ENCODE assay signal across 15 cellular contexts in genomic region chr3:121295966-121296365, GRCh38.
DNase-seq lines count a peak whose midpoint lies in the region; ATAC-seq and TF ChIP-seq lines count a peak whose summit lies in the region.
"Had no signal": no experiment of that assay in that cellular context is flagged by ENCODE, and none has a peak within 500 bp of the region (broad histone marks: within the 10 kb centered on the region; RNA-seq: fewer than 3 reads in every experiment).

No MANE protein-coding gene starts in this region.

- no peaks in the 10 kb centered on the region for H3K4me1 Mint-ChIP-seq in nephron progenitor cell

- no peak overlapping the region for H3K4me3 Mint-ChIP-seq in nephron progenitor cell

- H3K4me1 ChIP-seq in PC-3 (ENCODE audit: insufficient read depth, low read length), result peaks cover 25% of the 10 kb centered on the region
- no peaks in the 10 kb centered on the region for H3K4me1 ChIP-seq in upper lobe of right lung

- DNase-seq in ELR (ENCODE audit: low read depth) (peak; percentile 32), PC-3 (peak; percentile 93), choroid plexus epithelial cell (ENCODE audit: low read depth) (peak; percentile 32), iris pigment epithelial cell (ENCODE audit: low read depth) (peak; percentile 71), nephron progenitor cell (no peak), upper lobe of right lung (no peak), anterior cingulate cortex (lab: John Stamatoyannopoulos, UW) (no peak)
- DNase-seq in activated CD4-positive, CD25-positive, alpha-beta regulatory T cell (lab: John Stamatoyannopoulos, UW), result no peak
- DNase-seq: DND-41, NCI-H1417 treated with DMSO at 0.1 percent for 48 hours, NCI-H2029, NCI-H2171 treated with DMSO at 0.1 percent for 48 hours, NCI-H446 treated with DMSO at 0.1 percent for 48 hours had no signal

- H3K27me3 ChIP-seq in PC-3 (ENCODE audit: low read length), result peaks cover 7% of the 10 kb centered on the region; the same call in 1 of the 2 replicates
- H3K27me3 ChIP-seq in upper lobe of right lung, result no peaks in the 10 kb centered on the region

- no peaks in the 10 kb centered on the region for H3F3A ChIP-seq in PC-3 (ENCODE audit: low read length, unreplicated experiment)

- no peak overlapping the region for H3K27ac Mint-ChIP-seq in nephron progenitor cell

- CTCF ChIA-PET in PC-3 (lab: Charles Lee), result interaction anchor here (0.6 kb wide), 1 partner anchor 206 kb away, joined by 3 read pairs; no protein-coding TSS in a partner anchor

- no peaks in the 10 kb centered on the region for H3K79me2 ChIP-seq in PC-3 (ENCODE audit: low read length)

- POLR2A ChIA-PET in PC-3 (lab: Charles Lee; ENCODE audit: unreplicated experiment), result no interaction called here

- H4K20me1 ChIP-seq in PC-3 (ENCODE audit: low read length), result no peaks in the 10 kb centered on the region

- intact Hi-C loops in PC-3 (cut with micrococcal nuclease), result loop anchor here (1.0 to 10.0 kb wide), 4 partner anchors 53 to 186 kb away; no protein-coding TSS in a partner anchor
- intact Hi-C loops in upper lobe of right lung (cut with DNase I), result no loop called here

- H3K36me3 ChIP-seq in PC-3 (ENCODE audit: low read depth, low read length), result no peaks in the 10 kb centered on the region
- no peaks in the 10 kb centered on the region for H3K36me3 ChIP-seq in upper lobe of right lung

- no peaks in the 10 kb centered on the region for H3K36me3 Mint-ChIP-seq in nephron progenitor cell (ENCODE audit: low read depth)

- peak overlapping the region; percentile 58 for H3K4me2 ChIP-seq in PC-3 (ENCODE audit: low read length)

- H3K9ac ChIP-seq in PC-3 (ENCODE audit: low read length), result 0 out of 2 replicates have a peak overlapping the region, but pooled peaks have one; percentile 12

- H3K9me2 ChIP-seq in PC-3 (replicated peaks; ENCODE audit: low read length), result no peaks in the 10 kb centered on the region

- no TSS peak for BruUV-seq in PC-3 (replicated peaks; lab: Mats Ljungman, UMichigan)

- H3K27ac ChIP-seq in PC-3 (ENCODE audit: low read length) (peak overlapping the region; percentile 77), upper lobe of right lung (no peak overlapping the region)
- H3K27ac ChIP-seq: C4-2B had no signal

- H3K9me3 ChIP-seq in PC-3 (ENCODE audit: low read length) (no peaks in the 10 kb centered on the region), upper lobe of right lung (no peaks in the 10 kb centered on the region)

- H3K27me3 Mint-ChIP-seq in nephron progenitor cell (ENCODE audit: low read depth, poor library complexity), result peaks cover 9% of the 10 kb centered on the region

- H2AFZ ChIP-seq in PC-3 (ENCODE audit: low read length), result no peak overlapping the region

- peaks cover 10% of the 10 kb centered on the region for H3K9me3 Mint-ChIP-seq in nephron progenitor cell

- TF ChIP-seq CTCF in PC-3 (conservative IDR thresholded peaks at IDR 0.05; ENCODE audit: low read depth, low read length) (no peak), choroid plexus epithelial cell (conservative IDR thresholded peaks at IDR 0.05; ENCODE audit: low read depth, low read length) (no peak), nephron progenitor cell (IDR thresholded peaks at IDR 0.05) (no peak), upper lobe of right lung (IDR thresholded peaks at IDR 0.05) (no peak)

- ATAC-seq in PC-3 (peak; percentile 83), upper lobe of right lung (no peak)
- ATAC-seq: Right ventricle myocardium inferior had no signal

- no peak overlapping the region for H3K4me3 ChIP-seq in PC-3 (ENCODE audit: low read length)
- no peak overlapping the region for H3K4me3 ChIP-seq in choroid plexus epithelial cell (ENCODE audit: low read depth, low read length)
- H3K4me3 ChIP-seq in upper lobe of right lung, result no peak overlapping the region

Comparison
In these comparisons a context has a peak if more than half of its experiments do, and no peak if none do; other contexts are left out.
1. DNase-seq: peak in ELR (single experiment), PC-3 (single experiment), choroid plexus epithelial cell (single experiment) and iris pigment epithelial cell (single experiment); none in nephron progenitor cell (single experiment), activated CD4-positive, CD25-positive, alpha-beta regulatory T cell (0 of 4), upper lobe of right lung (single experiment) and anterior cingulate cortex (0 of 58).